1 cellular context compared by ENCODE assay signal in genomic region chr3:72086712-72087093, GRCh38.
TF ChIP-seq lines count a peak whose summit lies in the region.

No MANE protein-coding gene starts in this region.

TF ChIP-seq in SK-N-SH treated with all-trans-retinoic acid at 6 μM for 48 hours, 23 proteins besides CTCF, POLR2A, EP300 and RAD21 (continued from another document):
- TF ChIP-seq, protein P1, sequence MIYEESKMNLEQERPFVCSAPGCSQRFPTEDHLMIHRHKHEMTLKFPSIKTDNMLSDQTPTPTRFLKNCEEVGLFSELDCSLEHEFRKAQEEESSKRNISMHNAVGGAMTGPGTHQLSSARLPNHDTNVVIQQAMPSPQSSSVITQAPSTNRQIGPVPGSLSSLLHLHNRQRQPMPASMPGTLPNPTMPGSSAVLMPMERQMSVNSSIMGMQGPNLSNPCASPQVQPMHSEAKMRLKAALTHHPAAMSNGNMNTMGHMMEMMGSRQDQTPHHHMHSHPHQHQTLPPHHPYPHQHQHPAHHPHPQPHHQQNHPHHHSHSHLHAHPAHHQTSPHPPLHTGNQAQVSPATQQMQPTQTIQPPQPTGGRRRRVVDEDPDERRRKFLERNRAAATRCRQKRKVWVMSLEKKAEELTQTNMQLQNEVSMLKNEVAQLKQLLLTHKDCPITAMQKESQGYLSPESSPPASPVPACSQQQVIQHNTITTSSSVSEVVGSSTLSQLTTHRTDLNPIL (CRISPR knock-in tag; IDR thresholded peaks at IDR 0.05; ENCODE audit: low read depth) = no peak
- TF ChIP-seq OSR1 (CRISPR knock-in tag; IDR thresholded peaks at IDR 0.05) (no peak), TOX (CRISPR knock-in tag; IDR thresholded peaks at IDR 0.05; ENCODE audit: borderline replicate concordance) (no peak)
